Comparison of ENCODE assay signal across 11 cellular contexts in genomic region chr7:30179016-30179436, GRCh38. TPM values are rescaled to one million over a fixed set of nuclear protein-coding genes. Genes with fewer than 3 reads are reported as not detected.
DNase-seq lines count a peak whose midpoint lies in the region; ATAC-seq, FAIRE-seq and TF ChIP-seq lines count a peak whose summit lies in the region.
"Had no signal": no experiment of that assay in that cellular context is flagged by ENCODE, and none has a peak within 500 bp of the region (broad histone marks: within the 10 kb centered on the region; RNA-seq: fewer than 3 reads in every experiment).

No MANE protein-coding gene starts in this region.

- H3K27ac Mint-ChIP-seq in activated CD4-positive, alpha-beta memory T cell treated with anti-CD3 and anti-CD28 coated beads, Interleukin-2, amount 10 ng/mL, durations not matched to agents 7 days and 5 days, result no peak overlapping the region
- H3K27ac Mint-ChIP-seq: nephron had no signal

- H3K27me3 ChIP-seq in right cardiac atrium (ENCODE audit: control insufficient read depth, insufficient read depth), result no peaks in the 10 kb centered on the region
- no peaks in the 10 kb centered on the region for H3K27me3 ChIP-seq in MG63

- WGBS in right cardiac atrium, result 68% methylated on average over 3 of the region's 3 CpGs

- H3K9me3 ChIP-seq in right cardiac atrium (ENCODE audit: control insufficient read depth, low read length), result no peaks in the 10 kb centered on the region
- no peaks in the 10 kb centered on the region for H3K9me3 ChIP-seq in MG63

- H3K4me1 ChIP-seq in right cardiac atrium (ENCODE audit: control insufficient read depth, insufficient read depth, low read length), result peaks cover 10% of the 10 kb centered on the region

- FAIRE-seq in GM12892 (lab: Jason Lieb, UNC), result peak; percentile 73

- no peaks in the 10 kb centered on the region for H3K36me3 Mint-ChIP-seq in activated CD4-positive, alpha-beta memory T cell treated with anti-CD3 and anti-CD28 coated beads, Interleukin-2, amount 10 ng/mL, durations not matched to agents 7 days and 5 days (ENCODE audit: low read depth)

- H3K4me3 ChIP-seq in right cardiac atrium (ENCODE audit: low read length) (no peak overlapping the region), MG63 (no peak overlapping the region)

- H3K36me3 ChIP-seq in MG63, result no peaks in the 10 kb centered on the region

- intact Hi-C loops in right cardiac atrium (cut with DNase I), result no loop called here

- POLR2A ChIA-PET in activated CD4-positive, alpha-beta memory T cell treated with anti-CD3 and anti-CD28 coated beads, Interleukin-2, amount 10 ng/mL, durations not matched to agents 7 days and 5 days (lab: Charles Lee), result no interaction called here

- TF ChIP-seq POLR2A in GM12892 (IDR thresholded peaks at IDR 0.05; ENCODE audit: low read depth, low read length), result no peak; the same call in 1 of the 2 replicates

- no peaks in the 10 kb centered on the region for H3K27me3 Mint-ChIP-seq in activated CD4-positive, alpha-beta memory T cell treated with anti-CD3 and anti-CD28 coated beads, Interleukin-2, amount 10 ng/mL, durations not matched to agents 7 days and 5 days

- CTCF ChIA-PET in activated CD4-positive, alpha-beta memory T cell treated with anti-CD3 and anti-CD28 coated beads, Interleukin-2, amount 10 ng/mL, durations not matched to agents 7 days and 5 days (lab: Charles Lee), result interaction anchor here (1.1 kb wide), 1 partner anchor 8 kb away, joined by 3 read pairs; no protein-coding TSS in a partner anchor

- DNase-seq in GM12892 (ENCODE audit: insufficient read length) (no peak), iris pigment epithelial cell (ENCODE audit: low read depth) (peak; percentile 28), right cardiac atrium (no peak), SIG-M5 treated with dmso at 0.1 percent for 504 hours (lab: John Stamatoyannopoulos, UW; ENCODE audit: unreplicated experiment) (no peak), MG63 (no peak)
- no peak for DNase-seq in activated CD4-positive, alpha-beta memory T cell treated with anti-CD3 and anti-CD28 coated beads, Interleukin-2, amount 10 ng/mL, durations not matched to agents 7 days and 5 days
- DNase-seq: DMS 273 treated with DMSO at 0.1 percent for 48 hours, NCI-H1048 had no signal

- no peak overlapping the region for H3K27ac ChIP-seq in right cardiac atrium (ENCODE audit: low read length)

- H3K9me3 Mint-ChIP-seq in activated CD4-positive, alpha-beta memory T cell treated with anti-CD3 and anti-CD28 coated beads, Interleukin-2, amount 10 ng/mL, durations not matched to agents 7 days and 5 days, result no peaks in the 10 kb centered on the region

- ATAC-seq in GM21390 (IDR thresholded peaks at IDR 0.05; ENCODE audit: unreplicated experiment) (peak; percentile 89), HG03439 (IDR thresholded peaks at IDR 0.05; ENCODE audit: unreplicated experiment) (peak; percentile 87), right cardiac atrium (no peak)

- H3K4me1 Mint-ChIP-seq in activated CD4-positive, alpha-beta memory T cell treated with anti-CD3 and anti-CD28 coated beads, Interleukin-2, amount 10 ng/mL, durations not matched to agents 7 days and 5 days, result peaks cover 7% of the 10 kb centered on the region

- no peak overlapping the region for H3K4me3 Mint-ChIP-seq in activated CD4-positive, alpha-beta memory T cell treated with anti-CD3 and anti-CD28 coated beads, Interleukin-2, amount 10 ng/mL, durations not matched to agents 7 days and 5 days
- H3K4me3 Mint-ChIP-seq: nephron had no signal

RNA-seq across cellular contexts. Expression of gene MTURN, which starts 44.2 kb away (rescaled TPM):
- 1.4 TPM for polyA plus RNA-seq in GM12892 (2012; ENCODE audit: missing spikeins)
- total RNA-seq in right cardiac atrium, result 10 to 100 TPM; 25.3 to 50.8 (median 33.4) TPM
- polyA plus RNA-seq in right cardiac atrium, result 15.0 TPM
- total RNA-seq in activated CD4-positive, alpha-beta memory T cell treated with anti-CD3 and anti-CD28 coated beads, Interleukin-2, amount 10 ng/mL, durations not matched to agents 7 days and 5 days, result 1 to 10 TPM; 2.3 to 2.7 TPM
- 2.0 and 7.1 TPM in 2 replicates for total RNA-seq in MG63 (2014; rRNA removed; shearing (Covaris generic); ENCODE audit: low replicate concordance)

Comparison
In these comparisons a context has a peak if more than half of its experiments do, and no peak if none do; other contexts are left out.
1. ATAC-seq: peak in GM21390 (single experiment) and HG03439 (single experiment); none in right cardiac atrium (0 of 2).